8 cellular contexts compared by ENCODE assay signal in the genomic region with DNA sequence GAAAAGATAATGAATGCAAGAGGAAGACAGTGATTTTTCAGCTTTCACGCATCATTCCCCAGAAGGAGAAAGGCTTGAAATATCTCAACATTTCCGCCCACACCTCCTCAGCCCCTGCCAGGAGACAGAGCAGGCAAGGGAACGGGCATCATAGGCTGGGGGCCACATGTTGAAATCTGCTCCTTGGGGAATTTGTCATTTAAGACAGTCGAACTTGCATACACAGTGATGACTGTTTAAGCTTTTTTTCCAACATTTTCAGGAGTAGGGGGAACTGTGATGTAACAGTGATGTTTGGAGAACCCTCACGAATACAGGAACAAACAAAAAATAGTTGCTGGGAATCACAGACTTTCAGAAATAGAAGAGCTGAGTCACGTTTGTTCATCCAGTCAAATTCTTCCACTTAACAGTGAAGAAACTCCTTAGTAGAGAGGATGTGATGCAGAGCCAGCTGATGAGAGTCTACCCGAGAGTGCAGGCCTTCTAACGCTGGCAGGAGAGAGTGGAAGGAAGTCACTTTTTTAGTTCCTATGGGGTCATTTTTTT.
DNase-seq lines count a peak whose midpoint lies in the region; ATAC-seq and TF ChIP-seq lines count a peak whose summit lies in the region.

No MANE protein-coding gene starts in this region.

- TF ChIP-seq CTCF in mammary epithelial cell (conservative IDR thresholded peaks at IDR 0.05 in 1 of 2, IDR thresholded peaks at IDR 0.05 in 1 of 2; ENCODE audit: extremely low read depth in 1 of 2, insufficient read depth in 1 of 2, low read depth in 1 of 2, low read length in 2 of 2) (no peak), left lung (IDR thresholded peaks at IDR 0.05) (no peak), tibial artery (IDR thresholded peaks at IDR 0.05) (no peak)

- intact Hi-C loops in mammary epithelial cell (cut with micrococcal nuclease) (no loop called here), left lung (cut with DNase I) (no loop called here), tibial artery (cut with DNase I; ENCODE audit: low total_unique reads) (no loop called here)

- no peaks in the 10 kb centered on the region for H4K20me1 ChIP-seq in mammary epithelial cell (ENCODE audit: insufficient read depth, low read length)

- H3K27me3 Mint-ChIP-seq in activated T-cell treated with anti-CD3 and anti-CD28 coated beads, Interleukin-2, amount 50 U/mL, for 24 hours: no peaks in the 10 kb centered on the region

- no peaks in the 10 kb centered on the region for H3K36me3 Mint-ChIP-seq in activated T-cell treated with anti-CD3 and anti-CD28 coated beads, Interleukin-2, amount 50 U/mL, for 24 hours (ENCODE audit: low read depth)

- peak overlapping the region; percentile 75 for H3K9ac ChIP-seq in mammary epithelial cell (ENCODE audit: insufficient read depth, low read length)

- 18% methylated on average over 5 of the region's 8 CpGs for WGBS in mammary epithelial cell (ENCODE audit: low coverage, missing lambda C conversion rate)

- CTCF ChIA-PET in mammary epithelial cell (lab: Charles Lee; ENCODE audit: low non-redundant PET): no interaction called here

- H3K4me1 ChIP-seq in mammary epithelial cell (ENCODE audit: insufficient read depth, low read length): peaks cover 43% of the 10 kb centered on the region
- H3K4me1 ChIP-seq in left lung: peaks cover 9 to 26% of the 10 kb centered on the region in 2 donors
- peaks cover 0 to 8% (median 0%) of the 10 kb centered on the region in 4 donors for H3K4me1 ChIP-seq in tibial artery

- peak overlapping the region; percentile 3 for H2AFZ ChIP-seq in mammary epithelial cell (ENCODE audit: low read depth, low read length)

- BruUV-seq in mammary epithelial cell (replicated peaks; lab: Mats Ljungman, UMichigan): TSS peak; percentile 68

- H3K9me3 Mint-ChIP-seq in activated T-cell treated with anti-CD3 and anti-CD28 coated beads, Interleukin-2, amount 50 U/mL, for 24 hours: no peaks in the 10 kb centered on the region

- dilution Hi-C loops in mammary epithelial cell (cut with HindIII; ENCODE audit: low sequenced_read_pairs): no loop called here

- ATAC-seq in left lung (peak; percentile 93), HG03139 (IDR thresholded peaks at IDR 0.05; ENCODE audit: unreplicated experiment) (no peak)

- peaks cover 17% of the 10 kb centered on the region for H3K79me2 ChIP-seq in mammary epithelial cell (ENCODE audit: insufficient read depth, low read length)

- H3K4me3 ChIP-seq in mammary epithelial cell (replicated peaks in 1 of 3; ENCODE audit: insufficient read depth in 1 of 3, low read depth in 2 of 3, low read length in 3 of 3) (no peak overlapping the region), left lung (no peak overlapping the region), tibial artery (no peak overlapping the region)

- H3K27ac ChIP-seq in mammary epithelial cell (ENCODE audit: insufficient read depth, low read depth, low read length): peak overlapping the region; percentile 93
- H3K27ac ChIP-seq in left lung: peak overlapping the region; percentile 40 to 80
- H3K27ac ChIP-seq in tibial artery: peak overlapping the region; percentile 9 to 38

- peaks cover 26% of the 10 kb centered on the region for H3K36me3 ChIP-seq in mammary epithelial cell (ENCODE audit: insufficient read depth, low read length)
- H3K36me3 ChIP-seq in left lung: peaks cover 0 to 27% of the 10 kb centered on the region in 2 donors
- peaks cover 0 to 23% (median 0%) of the 10 kb centered on the region in 3 donors for H3K36me3 ChIP-seq in tibial artery

- H3K27me3 ChIP-seq in mammary epithelial cell (ENCODE audit: insufficient read depth, low read length) (no peaks in the 10 kb centered on the region), left lung (no peaks in the 10 kb centered on the region), tibial artery (no peaks in the 10 kb centered on the region)

- peaks cover 16% of the 10 kb centered on the region for H3K4me1 Mint-ChIP-seq in activated T-cell treated with anti-CD3 and anti-CD28 coated beads, Interleukin-2, amount 50 U/mL, for 24 hours (ENCODE audit: low read depth)

- no peak overlapping the region for H3K27ac Mint-ChIP-seq in activated T-cell treated with anti-CD3 and anti-CD28 coated beads, Interleukin-2, amount 50 U/mL, for 24 hours

- in situ Hi-C loops in mammary epithelial cell (cut with MboI; ENCODE audit: low sequenced_read_pairs in 2 of 2): no loop called here

- H3K4me3 Mint-ChIP-seq in activated T-cell treated with anti-CD3 and anti-CD28 coated beads, Interleukin-2, amount 50 U/mL, for 24 hours: no peak overlapping the region

- H3K4me2 ChIP-seq in mammary epithelial cell (ENCODE audit: insufficient read depth, low read depth, low read length): peak overlapping the region; percentile 14

- DNase-seq in HS-5 (ENCODE audit: low read depth) (peak; percentile 68), mammary epithelial cell (peak; percentile 93), left lung (no peak), tibial artery (no peak), retina (no peak)
- DNase-seq in stimulated activated CD4-positive, alpha-beta T cell treated with anti-CD3 and anti-CD28 coated beads, Interleukin-12 subunit alpha, Interleukin-12 subunit beta, amount 100 ng/mL, for 4 hours: no peak
- DNase-seq in activated T-cell treated with anti-CD3 and anti-CD28 coated beads, Interleukin-2, amount 50 U/mL, for 24 hours: no peak

- H3K9me3 ChIP-seq in mammary epithelial cell (replicated peaks; ENCODE audit: insufficient read depth, low read length) (no peaks in the 10 kb centered on the region), left lung (no peaks in the 10 kb centered on the region), tibial artery (no peaks in the 10 kb centered on the region)

Comparison
In these comparisons a context has a peak if more than half of its experiments do, and no peak if none do; other contexts are left out.
1. DNase-seq: peak in HS-5 (single experiment) and mammary epithelial cell (single experiment); none in left lung (0 of 2), tibial artery (0 of 2), stimulated activated CD4-positive, alpha-beta T cell treated with anti-CD3 and anti-CD28 coated beads, Interleukin-12 subunit alpha, Interleukin-12 subunit beta, amount 100 ng/mL, for 4 hours (single experiment), activated T-cell treated with anti-CD3 and anti-CD28 coated beads, Interleukin-2, amount 50 U/mL, for 24 hours (single experiment) and retina (single experiment).
2. H3K27ac ChIP-seq: peak in every context shown above with its lines; median percentile 93 in mammary epithelial cell; 60 in left lung; 24 in tibial artery.